ENCODE assay signal across 8 cellular contexts in the genomic region with DNA sequence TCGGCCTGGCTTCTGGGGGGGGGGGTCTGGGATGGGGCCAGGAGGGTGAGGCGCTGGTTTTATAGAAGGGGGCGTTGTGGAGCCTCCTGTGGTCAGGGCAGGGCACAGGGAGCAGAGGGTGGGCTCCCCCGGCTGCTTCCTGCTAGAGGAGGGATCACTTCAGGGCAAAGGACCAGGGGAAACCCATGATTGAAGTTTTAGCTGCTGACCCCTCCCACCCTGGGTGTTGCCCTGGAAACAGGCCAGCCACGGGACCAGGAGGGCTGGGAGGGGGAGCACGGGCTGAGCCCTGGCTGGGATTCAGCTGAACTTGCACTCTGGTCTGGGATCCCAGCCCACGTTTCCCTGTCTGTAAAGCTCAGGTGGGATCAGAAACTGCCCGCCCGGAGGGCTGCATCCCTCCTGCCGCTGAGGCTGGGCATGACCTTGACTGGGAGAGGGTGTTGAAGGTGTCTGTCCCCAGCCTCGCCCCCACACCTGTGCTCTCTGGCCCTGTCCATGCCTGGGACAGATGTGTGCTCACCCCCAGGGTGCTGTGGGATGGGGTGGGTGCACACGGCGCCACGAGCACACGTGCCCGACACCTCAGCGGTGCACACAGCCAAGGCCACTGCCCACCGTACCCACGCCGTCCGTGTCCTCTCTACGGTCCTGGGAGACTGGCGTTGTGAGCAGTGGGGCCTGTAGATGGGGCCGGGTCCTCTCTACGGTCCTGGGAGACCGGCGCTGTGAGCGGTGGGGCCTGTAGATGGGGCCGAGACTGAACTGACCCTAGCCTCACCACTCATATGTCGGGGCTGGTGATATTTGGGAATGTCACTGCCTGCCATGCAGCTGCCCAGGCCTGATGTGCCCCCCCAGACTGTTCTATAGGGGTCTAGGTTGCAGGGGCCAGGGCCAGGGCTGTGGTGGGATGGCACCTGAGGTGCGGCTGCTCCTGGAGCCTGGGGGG. TPM values are rescaled to one million over a fixed set of nuclear protein-coding genes. Genes with fewer than 3 reads are reported as not detected.
A peak's percentile ranks its signal among the peaks of the same experiment; 100 is the strongest.
DNase-seq lines count a peak whose midpoint lies in the region; TF ChIP-seq lines count a peak whose summit lies in the region.

No MANE protein-coding gene starts in this region.

- H3K9me3 ChIP-seq in SJCRH30 (replicated peaks) = no peaks in the 10 kb centered on the region
- H3K9me3 ChIP-seq in mesodermal cell (ENCODE audit: control insufficient read depth, low read length) = no peaks in the 10 kb centered on the region

- peak overlapping the region; percentile 99 for H3K27ac ChIP-seq in SJCRH30
- H3K27ac ChIP-seq in mesodermal cell (ENCODE audit: low read depth, low read length, severe bottlenecking) = peak overlapping the region; percentile 97

- H3K36me3 ChIP-seq in SJCRH30 (peaks cover 16% of the 10 kb centered on the region), mesodermal cell (ENCODE audit: control insufficient read depth, insufficient read depth, low read length) (peaks cover 15% of the 10 kb centered on the region)

- DNase-seq in GM20000 (ENCODE audit: low spot score) = peak; percentile 80
- DNase-seq in SJCRH30 = peak; percentile 84 to 91
- peak; percentile 99 for DNase-seq in epidermal melanocyte (ENCODE audit: insufficient read length, low spot score)
- DNase-seq in NCI-H1417 (lab: John Stamatoyannopoulos, UW) = no peak
- no peak for DNase-seq in DMS153 treated with DMSO at 0.1 percent for 48 hours (lab: John Stamatoyannopoulos, UW; ENCODE audit: unreplicated experiment)
- DNase-seq in NCI-H187 treated with DMSO at 0.1 percent for 48 hours (lab: John Stamatoyannopoulos, UW) = no peak
- no peak for DNase-seq in RKO (ENCODE audit: low spot score)

- H3K4me3 ChIP-seq in SJCRH30 (peak overlapping the region; percentile 96), mesodermal cell (ENCODE audit: extremely low read depth, insufficient read depth, low read length, poor library complexity, severe bottlenecking) (peak overlapping the region; percentile 99)

- H3K27me3 ChIP-seq in SJCRH30 = no peaks in the 10 kb centered on the region

- peaks cover 25% of the 10 kb centered on the region for H3K4me1 ChIP-seq in SJCRH30
- peaks cover 33% of the 10 kb centered on the region for H3K4me1 ChIP-seq in mesodermal cell (ENCODE audit: control insufficient read depth, insufficient read depth, low read length, poor library complexity, severe bottlenecking)

- no peak for TF ChIP-seq CTCF in GM20000 (IDR thresholded peaks at IDR 0.05; ENCODE audit: extremely low read depth, missing control alignments)

- WGBS in mesodermal cell (ENCODE audit: insufficient coverage in 2 of 2), 2 experiments = 41 to 56% methylated on average over 22 to 26 of the region's 31 CpGs

RNA-seq across cellular contexts. Expression of gene TSPAN4, which starts 2.3 kb away (rescaled TPM):
- total RNA-seq in SJCRH30 (2014; rRNA removed; shearing (Covaris generic)) = 26.0 and 26.9 TPM in 2 replicates
- 72.6 TPM for polyA plus RNA-seq in mesodermal cell (2013, experiment 1 of 2)
- polyA plus RNA-seq in mesodermal cell (2013, experiment 2 of 2) = 66.2 TPM

RNA-seq across cellular contexts. Expression of gene POLR2L, which starts 2.6 kb away (rescaled TPM):
- 292 and 344 TPM in 2 replicates for total RNA-seq in SJCRH30 (2014; rRNA removed; shearing (Covaris generic))
- 134 TPM for polyA plus RNA-seq in mesodermal cell (2013, experiment 1 of 2)
- 112 TPM for polyA plus RNA-seq in mesodermal cell (2013, experiment 2 of 2)

RNA-seq across cellular contexts. Expression of gene CD151, which starts 12.2 kb away (rescaled TPM):
- 122 and 133 TPM in 2 replicates for total RNA-seq in SJCRH30 (2014; rRNA removed; shearing (Covaris generic))
- 331 TPM for polyA plus RNA-seq in mesodermal cell (2013, experiment 1 of 2)
- 277 TPM for polyA plus RNA-seq in mesodermal cell (2013, experiment 2 of 2)

RNA-seq across cellular contexts. Expression of gene CRACR2B, which starts 17.2 kb away (rescaled TPM):
- total RNA-seq in SJCRH30 (2014; rRNA removed; shearing (Covaris generic)) = 1.6 and 1.9 TPM in 2 replicates
- 7.6 TPM for polyA plus RNA-seq in mesodermal cell (2013, experiment 1 of 2)
- 4.8 TPM for polyA plus RNA-seq in mesodermal cell (2013, experiment 2 of 2)

RNA-seq across cellular contexts. Expression of gene PNPLA2, which starts 26.3 kb away (rescaled TPM):
- total RNA-seq in SJCRH30 (2014; rRNA removed; shearing (Covaris generic)) = 16.5 and 19.6 TPM in 2 replicates
- 47.0 TPM for polyA plus RNA-seq in mesodermal cell (2013, experiment 1 of 2)
- 33.2 TPM for polyA plus RNA-seq in mesodermal cell (2013, experiment 2 of 2)

Comparison
In these comparisons a context has a peak if more than half of its experiments do, and no peak if none do; other contexts are left out.
1. DNase-seq: peak in GM20000 (single experiment), SJCRH30 (2 of 2) and epidermal melanocyte (single experiment); none in NCI-H1417 (0 of 3), DMS153 treated with DMSO at 0.1 percent for 48 hours (single experiment), NCI-H187 treated with DMSO at 0.1 percent for 48 hours (single experiment) and RKO (single experiment).